ENCODE assay signal across 9 cellular contexts in the genomic region with DNA sequence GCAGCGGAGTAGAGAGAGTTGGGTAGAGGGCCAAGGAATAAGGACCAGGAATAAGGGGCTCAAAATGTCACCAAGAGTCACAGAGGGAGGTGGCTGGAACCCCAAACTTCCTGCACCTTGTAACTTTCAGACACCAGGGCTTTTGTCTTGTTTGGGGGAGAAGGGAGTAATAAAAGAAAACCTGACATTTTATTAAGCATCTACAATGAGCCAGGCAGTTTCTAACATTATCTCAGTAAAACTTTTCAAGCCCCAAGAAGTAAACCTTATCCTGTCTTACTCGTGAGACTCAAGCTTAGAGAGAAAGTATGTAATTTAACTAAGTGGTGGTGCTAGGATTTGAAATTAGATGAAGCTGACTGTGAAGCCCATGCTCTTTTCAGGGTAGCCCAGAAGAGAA. TPM values are rescaled to one million over a fixed set of nuclear protein-coding genes. Genes with fewer than 3 reads are reported as not detected.
DNase-seq lines count a peak whose midpoint lies in the region; ATAC-seq, FAIRE-seq and TF ChIP-seq lines count a peak whose summit lies in the region.
"Had no signal": no experiment of that assay in that cellular context is flagged by ENCODE, and none has a peak within 500 bp of the region (broad histone marks: within the 10 kb centered on the region; RNA-seq: fewer than 3 reads in every experiment).

No MANE protein-coding gene starts in this region.

- no peaks in the 10 kb centered on the region for H3K27me3 ChIP-seq in H7 (ENCODE audit: control insufficient read depth, insufficient read depth, low read length)
- H3K27me3 ChIP-seq in skeletal muscle tissue (ENCODE audit: control insufficient read depth in 3 of 3, insufficient read depth in 3 of 3, low read length in 3 of 3), result no peaks in the 10 kb centered on the region

- H3K27ac ChIP-seq in skeletal muscle tissue (ENCODE audit: low read depth, low read length), result peak overlapping the region; percentile 71

- no peak for FAIRE-seq in GM12891 (lab: Jason Lieb, UNC)

- CTCF ChIA-PET in activated B cell treated with CpG ODN at 0.5 μM for 24 hours (lab: Charles Lee), result interaction anchor here (1.0 to 1.8 kb wide), 2 partner anchors 27 to 489 kb away, joined by 3 to 6 read pairs; a partner anchor contains a TSS

- H3K36me3 Mint-ChIP-seq in activated B cell treated with CpG ODN at 0.5 μM for 24 hours (ENCODE audit: low read depth) (peaks cover 39% of the 10 kb centered on the region), glutamatergic neuron (ENCODE audit: unreplicated experiment) (peaks cover 5% of the 10 kb centered on the region)

- H3K27ac Mint-ChIP-seq in activated B cell treated with CpG ODN at 0.5 μM for 24 hours (peak overlapping the region; percentile 73), glutamatergic neuron (ENCODE audit: unreplicated experiment) (peak overlapping the region; percentile 73)

- no peaks in the 10 kb centered on the region for H3K9me3 ChIP-seq in skeletal muscle tissue (ENCODE audit: control insufficient read depth in 3 of 3, low read length in 3 of 3)

- DNase-seq in H7 (no peak), activated B cell treated with CpG ODN at 0.5 μM for 24 hours (no peak), glutamatergic neuron (no peak), SIG-M5 (lab: John Stamatoyannopoulos, UW) (no peak), SW 1271 (lab: John Stamatoyannopoulos, UW) (no peak), GM12891 (ENCODE audit: insufficient read length, low spot score) (no peak)

- H3K36me3 ChIP-seq in H7 (replicated peaks; ENCODE audit: control insufficient read depth, insufficient read depth, low read length), result peaks cover 16% of the 10 kb centered on the region
- H3K36me3 ChIP-seq in skeletal muscle tissue (ENCODE audit: control insufficient read depth in 3 of 3, insufficient read depth in 3 of 3, low read length in 3 of 3), result peaks cover 19 to 26% (median 22%) of the 10 kb centered on the region in 3 donors

- no peak for TF ChIP-seq POLR2A in GM12891 (IDR thresholded peaks at IDR 0.05; ENCODE audit: low read depth, low read length)

- no peak overlapping the region for H3K9ac ChIP-seq in skeletal muscle tissue (ENCODE audit: low read depth in 1 of 3, low read length in 3 of 3)

- H3K4me1 ChIP-seq in skeletal muscle tissue (ENCODE audit: control insufficient read depth in 3 of 3, insufficient read depth in 3 of 3, low read length in 3 of 3), result peaks cover 22 to 35% (median 29%) of the 10 kb centered on the region in 3 donors

- peak overlapping the region; percentile 82 for H3K4me3 Mint-ChIP-seq in activated B cell treated with CpG ODN at 0.5 μM for 24 hours
- peak overlapping the region; percentile 74 for H3K4me3 Mint-ChIP-seq in glutamatergic neuron (ENCODE audit: unreplicated experiment)

- H3K9me3 Mint-ChIP-seq in activated B cell treated with CpG ODN at 0.5 μM for 24 hours (no peaks in the 10 kb centered on the region), glutamatergic neuron (ENCODE audit: unreplicated experiment) (peaks cover 23% of the 10 kb centered on the region)

- H3K27me3 Mint-ChIP-seq in activated B cell treated with CpG ODN at 0.5 μM for 24 hours (no peaks in the 10 kb centered on the region), glutamatergic neuron (ENCODE audit: unreplicated experiment) (peaks cover 14% of the 10 kb centered on the region)

- no peak for ATAC-seq in activated B cell treated with CpG ODN at 0.5 μM for 24 hours (ENCODE audit: low read depth)
- ATAC-seq in HG03520 (IDR thresholded peaks at IDR 0.05; ENCODE audit: unreplicated experiment), result no peak

- H3K4me3 ChIP-seq in H7 (ENCODE audit: insufficient read depth, low read depth, low read length), result peak overlapping the region; percentile 65
- H3K4me3 ChIP-seq in skeletal muscle tissue (ENCODE audit: low read length in 3 of 3), result no peak overlapping the region

- H3K4me1 Mint-ChIP-seq in activated B cell treated with CpG ODN at 0.5 μM for 24 hours, result peaks cover 69% of the 10 kb centered on the region
- H3K4me1 Mint-ChIP-seq in glutamatergic neuron (ENCODE audit: low read depth, unreplicated experiment), result peaks cover 17% of the 10 kb centered on the region

- POLR2A ChIA-PET in activated B cell treated with CpG ODN at 0.5 μM for 24 hours (lab: Charles Lee), result interaction anchor here (0.6 to 9.0 kb wide), 14 partner anchors 10 to 665 kb away, joined by 3 to 214 read pairs (median 6); a partner anchor contains a TSS

- no peak for TF ChIP-seq CTCF in activated B cell treated with CpG ODN at 0.5 μM for 24 hours (IDR thresholded peaks at IDR 0.05)
- TF ChIP-seq CTCF in glutamatergic neuron (IDR thresholded peaks at IDR 0.05; ENCODE audit: partially characterized antibody, unreplicated experiment), result no peak

- intact Hi-C loops in activated B cell treated with CpG ODN at 0.5 μM for 24 hours (cut with micrococcal nuclease), result loop anchor here (5.0 to 10.0 kb wide), 5 partner anchors 697 to 1877 kb away; a partner anchor contains a TSS

TF ChIP-seq in GM12891, 5 proteins besides CTCF, POLR2A, EP300 and RAD21:
- TF ChIP-seq SPI1 (IDR thresholded peaks at IDR 0.05; ENCODE audit: low read depth, low read length) (no peak), PAX5 (IDR thresholded peaks at IDR 0.05; ENCODE audit: insufficient read depth, low read length, severe bottlenecking) (no peak), POLR2AphosphoS5 (IDR thresholded peaks at IDR 0.05; ENCODE audit: low read depth, low read length) (no peak), POU2F2 (IDR thresholded peaks at IDR 0.05; ENCODE audit: low read depth, low read length) (no peak), TAF1 (IDR thresholded peaks at IDR 0.05; ENCODE audit: low read depth, low read length) (no peak)

RNA-seq across cellular contexts. Expression of a gene that starts 0.8 kb away (rescaled TPM):
- 22.6 and 32.3 TPM in 2 replicates for total RNA-seq in H7 (2014; rRNA removed; shearing (Covaris generic))
- total RNA-seq in activated B cell treated with CpG ODN at 0.5 μM for 24 hours (109 and 112 TPM in 2 replicates), glutamatergic neuron (ENCODE audit: unreplicated experiment) (152 TPM), skeletal muscle tissue (23.0 TPM)
- 38.3 TPM for polyA plus RNA-seq in GM12891 (2012; ENCODE audit: low read depth, missing spikeins)

RNA-seq across cellular contexts. Expression of a gene that starts 27.1 kb away (rescaled TPM):
- not detected in 2 replicates for total RNA-seq in H7 (2014; rRNA removed; shearing (Covaris generic))
- total RNA-seq in activated B cell treated with CpG ODN at 0.5 μM for 24 hours (4.5 and 5.5 TPM in 2 replicates), glutamatergic neuron (ENCODE audit: unreplicated experiment) (0.10 TPM), skeletal muscle tissue (under 0.01 TPM)
- polyA plus RNA-seq in GM12891 (2012; ENCODE audit: low read depth, missing spikeins), result 0.28 TPM
- total RNA-seq: RPMI7951 had no signal
